In the genomic region with DNA sequence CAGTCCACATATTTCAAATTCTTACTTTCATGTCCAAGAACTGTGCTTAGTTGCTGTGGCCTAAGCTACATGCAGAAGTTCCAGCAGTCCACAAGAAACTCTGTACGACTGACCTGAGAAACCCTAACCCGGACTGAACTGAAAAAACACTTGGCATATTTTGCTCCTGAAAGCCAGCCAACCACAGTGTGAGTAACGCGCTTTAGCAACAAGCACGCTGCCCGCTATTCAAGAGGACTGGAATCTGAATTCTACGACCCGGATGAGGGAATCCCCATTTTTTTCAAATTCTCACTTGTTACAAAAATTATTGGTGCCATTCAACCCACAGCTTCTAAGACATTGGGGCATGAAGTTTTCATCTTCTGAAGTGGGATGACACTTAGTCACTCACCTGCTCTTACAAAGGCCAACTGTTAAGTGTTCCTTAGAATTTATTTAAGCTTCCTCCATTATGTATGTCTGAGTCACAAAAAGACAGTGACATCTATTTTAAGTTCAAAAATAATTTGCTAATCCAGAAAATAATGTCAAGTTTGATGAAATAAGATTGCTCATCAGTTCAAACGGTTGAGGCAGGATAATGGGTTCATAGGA, we compare ENCODE assay signal across 14 cellular contexts.
"Had no signal": no experiment of that assay in that cellular context is flagged by ENCODE, and none has a peak within 500 bp of the region (broad histone marks: within the 10 kb centered on the region; RNA-seq: fewer than 3 reads in every experiment).

No MANE protein-coding gene starts in this region.

- ATAC-seq: naive thymus-derived CD8-positive, alpha-beta T cell; sciatic nerve had no signal

- DNase-seq: activated CD4-positive, alpha-beta memory T cell treated with anti-CD3 and anti-CD28 coated beads for 36 hours; activated CD4-positive, CD25-positive, alpha-beta regulatory T cell treated with anti-CD3 and anti-CD28 coated beads, Interleukin-2, amount 50 U/mL, for 72 hours; activated effector memory CD4-positive, alpha-beta T cell treated with anti-CD3 and anti-CD28 coated beads, Interleukin-2, amount 50 U/mL, for 16 hours; activated T-cell treated with anti-CD3 and anti-CD28 coated beads, Interleukin-2, amount 50 U/mL, for 4 hours; aorta; erythroblast; naive thymus-derived CD8-positive, alpha-beta T cell; posterior cingulate gyrus; stimulated activated CD4-positive, alpha-beta T cell treated with anti-CD3 and anti-CD28 coated beads, Interleukin-12 subunit alpha, Interleukin-12 subunit beta, amount 100 ng/mL, for 4 hours; stimulated activated naive CD4-positive, alpha-beta T cell treated with Interleukin-2 at 50 U/mL for 16 hours; SW 1271 had no signal

- H3K4me3 Mint-ChIP-seq: activated CD4-positive, alpha-beta memory T cell treated with anti-CD3 and anti-CD28 coated beads for 36 hours; activated naive CD8-positive, alpha-beta T cell; activated T-cell treated with anti-CD3 and anti-CD28 coated beads, Interleukin-2, amount 50 U/mL, for 4 hours had no signal

- H3K4me3 ChIP-seq: lung had no signal

- H3K27ac Mint-ChIP-seq: activated CD4-positive, alpha-beta memory T cell treated with anti-CD3 and anti-CD28 coated beads for 36 hours; activated naive CD8-positive, alpha-beta T cell; naive thymus-derived CD8-positive, alpha-beta T cell had no signal
